Comparison of ENCODE assay signal across 29 cellular contexts in the genomic region with DNA sequence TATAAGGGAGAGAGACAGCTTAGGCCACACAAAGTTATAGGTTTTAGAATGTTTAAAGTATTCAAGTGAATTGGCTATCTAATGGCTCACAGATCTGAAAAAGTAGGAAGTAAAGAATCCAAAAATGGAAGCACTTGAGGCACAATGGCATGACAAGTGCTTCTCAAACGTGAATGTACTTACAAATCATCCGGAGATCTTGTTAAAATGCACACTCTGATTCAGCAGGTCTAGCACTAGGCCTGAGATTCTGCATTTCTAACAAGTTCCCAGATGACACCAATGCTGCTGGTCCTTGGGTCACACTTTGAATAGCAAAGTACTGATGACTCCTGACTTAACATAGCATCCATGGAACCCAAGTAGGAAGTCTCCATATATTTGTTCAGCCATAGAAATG.
"Had no signal": no experiment of that assay in that cellular context is flagged by ENCODE, and none has a peak within 500 bp of the region (broad histone marks: within the 10 kb centered on the region; RNA-seq: fewer than 3 reads in every experiment).

No MANE protein-coding gene starts in this region.

- H3K27ac ChIP-seq: breast epithelium, neural progenitor cell, right atrium auricular region, tibial artery, WERI-Rb-1 had no signal

- H3K9me3 ChIP-seq: tibial artery had no signal

- H3K36me3 Mint-ChIP-seq: immature natural killer cell, natural killer cell had no signal

- H3K27me3 Mint-ChIP-seq: stimulated activated naive CD8-positive, alpha-beta T cell treated with anti-CD3 and anti-CD28 coated beads, Interleukin-15, amount 100 ng/mL, for 72 hours had no signal

- H3K4me3 Mint-ChIP-seq: activated naive CD4-positive, alpha-beta T cell treated with anti-CD3 and anti-CD28 coated beads for 36 hours; activated naive CD8-positive, alpha-beta T cell treated with anti-CD3 and anti-CD28 coated beads, Interleukin-2, amount 10 ng/mL, durations not matched to agents 7 days and 5 days; activated T-helper 1 cell treated with anti-CD3 and anti-CD28 coated beads, Interleukin-12 subunit alpha, Interleukin-12 subunit beta, Interleukin-2, Interleukin-4 antibody, amounts not matched to agents 30 ng/mL and 10 ng/mL and 1 ng/mL, durations not matched to agents 14 hours and 24 hours and 36 hours; immature natural killer cell; natural killer cell; neural progenitor cell; stimulated activated memory B cell treated with anti-CD40 and anti-IgM and Interleukin-4, amounts not matched to agents 10 μg/mL and 1 μg/mL and 100 μg/mL, for 72 hours; stimulated activated naive CD8-positive, alpha-beta T cell treated with anti-CD3 and anti-CD28 coated beads, Interleukin-15, amount 100 ng/mL, for 72 hours had no signal

- H3K27me3 ChIP-seq: breast epithelium, neural progenitor cell, right atrium auricular region, tibial artery had no signal

- DNase-seq: activated CD4-positive, alpha-beta T cell treated with anti-CD3 and anti-CD28 coated beads for 48 hours; activated CD4-positive, alpha-beta T cell treated with anti-CD3 and anti-CD28 coated beads, Interleukin-2, amount 50 U/mL, for 48 hours; activated CD8-positive, alpha-beta memory T cell treated with anti-CD3 and anti-CD28 coated beads for 24 hours; activated effector memory CD4-positive, alpha-beta T cell treated with anti-CD3 and anti-CD28 coated beads, Interleukin-2, amount 50 U/mL, for 16 hours; activated naive CD4-positive, alpha-beta T cell treated with anti-CD3 and anti-CD28 coated beads for 36 hours; activated naive CD8-positive, alpha-beta T cell treated with anti-CD3 and anti-CD28 coated beads, Interleukin-2, amount 10 ng/mL, durations not matched to agents 7 days and 5 days; amniotic stem cell; central memory CD4-positive, alpha-beta T cell; head of caudate nucleus; hippocampal formation; immature natural killer cell; kidney; left colon; mesenchymal stem cell; natural killer cell; stimulated activated CD4-positive, alpha-beta T cell treated with anti-CD3 and anti-CD28 coated beads, Interleukin-1b, Interleukin-23, amount 100 ng/mL, for 48 hours; stimulated activated CD4-positive, alpha-beta T cell treated with anti-CD3 and anti-CD28 coated beads, Interleukin-4, amount 100 ng/mL, for 4 hours; stimulated activated CD8-positive, alpha-beta memory T cell treated with anti-CD3 and anti-CD28 coated beads, Interleukin-4, amount 100 ng/mL, for 48 hours; stimulated activated naive CD8-positive, alpha-beta T cell treated with anti-CD3 and anti-CD28 coated beads, Interleukin-15, amount 100 ng/mL, for 72 hours; substantia nigra; tibial artery; WERI-Rb-1 had no signal

- H3K36me3 ChIP-seq: breast epithelium, neural progenitor cell, right atrium auricular region, tibial artery, WERI-Rb-1 had no signal

- H3K4me1 ChIP-seq: breast epithelium, neural progenitor cell, right atrium auricular region, tibial artery had no signal

- H3K4me3 ChIP-seq: breast epithelium, neural progenitor cell, right atrium auricular region, smooth muscle cell, tibial artery had no signal

- ATAC-seq: activated CD4-positive, CD25-positive, alpha-beta regulatory T cell treated with anti-CD3 and anti-CD28 coated beads, Interleukin-2, amount 50 U/mL, for 24 hours; left colon; natural killer cell; stimulated activated memory B cell treated with anti-CD40 and anti-IgM and Interleukin-4, amounts not matched to agents 10 μg/mL and 1 μg/mL and 100 μg/mL, for 72 hours; stimulated activated naive CD8-positive, alpha-beta T cell treated with anti-CD3 and anti-CD28 coated beads, Interleukin-15, amount 100 ng/mL, for 72 hours had no signal

- H3K4me1 Mint-ChIP-seq: activated naive CD8-positive, alpha-beta T cell treated with anti-CD3 and anti-CD28 coated beads, Interleukin-2, amount 10 ng/mL, durations not matched to agents 7 days and 5 days; immature natural killer cell; natural killer cell; neural progenitor cell; stimulated activated naive CD8-positive, alpha-beta T cell treated with anti-CD3 and anti-CD28 coated beads, Interleukin-15, amount 100 ng/mL, for 72 hours had no signal

- H3K27ac Mint-ChIP-seq: activated naive CD4-positive, alpha-beta T cell treated with anti-CD3 and anti-CD28 coated beads for 36 hours; activated naive CD8-positive, alpha-beta T cell treated with anti-CD3 and anti-CD28 coated beads, Interleukin-2, amount 10 ng/mL, durations not matched to agents 7 days and 5 days; activated T-helper 1 cell treated with anti-CD3 and anti-CD28 coated beads, Interleukin-12 subunit alpha, Interleukin-12 subunit beta, Interleukin-2, Interleukin-4 antibody, amounts not matched to agents 30 ng/mL and 10 ng/mL and 1 ng/mL, durations not matched to agents 14 hours and 24 hours and 36 hours; immature natural killer cell; natural killer cell; neural progenitor cell; stimulated activated memory B cell treated with anti-CD40 and anti-IgM and Interleukin-4, amounts not matched to agents 10 μg/mL and 1 μg/mL and 100 μg/mL, for 72 hours; stimulated activated naive CD8-positive, alpha-beta T cell treated with anti-CD3 and anti-CD28 coated beads, Interleukin-15, amount 100 ng/mL, for 72 hours had no signal

- H3K9me3 Mint-ChIP-seq: activated T-helper 1 cell treated with anti-CD3 and anti-CD28 coated beads, Interleukin-12 subunit alpha, Interleukin-12 subunit beta, Interleukin-2, Interleukin-4 antibody, amounts not matched to agents 30 ng/mL and 10 ng/mL and 1 ng/mL, durations not matched to agents 14 hours and 24 hours and 36 hours; natural killer cell; stimulated activated naive CD8-positive, alpha-beta T cell treated with anti-CD3 and anti-CD28 coated beads, Interleukin-15, amount 100 ng/mL, for 72 hours had no signal
